9 cellular contexts compared by ENCODE assay signal in the genomic region with DNA sequence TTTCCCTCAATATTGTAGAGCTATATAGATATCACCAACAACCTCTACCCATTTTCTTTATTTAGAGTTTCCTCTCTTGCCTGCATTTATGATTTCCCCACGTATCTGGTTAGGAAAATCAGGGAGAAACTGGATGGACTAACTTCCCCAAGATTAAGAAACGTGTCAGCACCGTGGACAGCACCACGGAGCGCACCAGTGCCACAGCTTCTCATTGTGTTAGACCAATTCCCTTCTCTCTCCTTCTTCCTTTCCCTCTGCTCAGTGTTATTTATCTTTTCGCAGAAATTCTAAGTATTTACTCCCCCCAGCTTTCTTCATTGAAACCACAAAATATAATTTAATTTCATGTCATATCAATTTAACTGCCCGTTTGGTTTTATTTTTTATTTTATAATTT.
DNase-seq lines count a peak whose midpoint lies in the region; ATAC-seq and TF ChIP-seq lines count a peak whose summit lies in the region.
"Had no signal": no experiment of that assay in that cellular context is flagged by ENCODE, and none has a peak within 500 bp of the region (broad histone marks: within the 10 kb centered on the region; RNA-seq: fewer than 3 reads in every experiment).

No MANE protein-coding gene starts in this region.

- no peak overlapping the region for H3K4me3 Mint-ChIP-seq in Caco-2 (ENCODE audit: unreplicated experiment)
- H3K4me3 Mint-ChIP-seq in chondrocyte (ENCODE audit: unreplicated experiment): no peak overlapping the region
- H3K4me3 Mint-ChIP-seq: T-helper 1 cell treated with Interleukin-12 subunit alpha and Interleukin-12 subunit beta and Interleukin-4 antibody, amounts not matched to agents 30 μg/mL and 1 μg/mL, for 36 hours had no signal

- CTCF ChIA-PET in Caco-2 (lab: Charles Lee) (no interaction called here), GM10248 (lab: Yijun Ruan, JAX) (interaction anchor here (0.9 kb wide), 1 partner anchor 20 kb away, joined by 3 read pairs; no protein-coding TSS in a partner anchor)

- no peaks in the 10 kb centered on the region for H3K27me3 Mint-ChIP-seq in Caco-2 (ENCODE audit: insufficient read depth, unreplicated experiment)
- H3K27me3 Mint-ChIP-seq in chondrocyte (ENCODE audit: low read depth): peaks cover 4% of the 10 kb centered on the region

- H3K9me3 Mint-ChIP-seq in Caco-2 (ENCODE audit: unreplicated experiment) (no peaks in the 10 kb centered on the region), chondrocyte (ENCODE audit: low read depth) (no peaks in the 10 kb centered on the region)
- H3K9me3 Mint-ChIP-seq: T-helper 1 cell treated with Interleukin-12 subunit alpha and Interleukin-12 subunit beta and Interleukin-4 antibody, amounts not matched to agents 30 μg/mL and 1 μg/mL, for 36 hours had no signal

- H3K4me3 ChIP-seq in Caco-2 (ENCODE audit: low read depth, low read length) (no peak overlapping the region), left lung (no peak overlapping the region), sigmoid colon (no peak overlapping the region)

- TF ChIP-seq EP300 in sigmoid colon (IDR thresholded peaks at IDR 0.05): no peak

- intact Hi-C loops in Caco-2 (cut with micrococcal nuclease; ENCODE audit: unreplicated experiment) (loop anchor here (1.0 kb wide), 1 partner anchor 205 kb away; no protein-coding TSS in a partner anchor), left lung (cut with DNase I) (no loop called here), sigmoid colon (cut with DNase I) (no loop called here)

- peak; percentile 53 to 70 for DNase-seq in Caco-2
- DNase-seq in KG1 (lab: John Stamatoyannopoulos, UW): peak; percentile 14
- DNase-seq in chondrocyte (ENCODE audit: low spot score): no peak
- DNase-seq in left lung: peak; percentile 52 to 71
- no peak for DNase-seq in GM10248 (ENCODE audit: extremely low spot score)
- DNase-seq in sigmoid colon: no peak
- no peak for DNase-seq in mesenteric fat pad (ENCODE audit: low spot score)

- H3K36me3 Mint-ChIP-seq in Caco-2 (ENCODE audit: insufficient read depth, unreplicated experiment) (no peaks in the 10 kb centered on the region), chondrocyte (ENCODE audit: low read depth) (no peaks in the 10 kb centered on the region)

- H3K27ac ChIP-seq in left lung (no peak overlapping the region), sigmoid colon (no peak overlapping the region)

- TF ChIP-seq POLR2A in sigmoid colon (IDR thresholded peaks at IDR 0.05): no peak

- BruUV-seq in Caco-2 (replicated peaks; lab: Mats Ljungman, UMichigan): no TSS peak

- TF ChIP-seq CTCF in Caco-2 (IDR thresholded peaks at IDR 0.05; ENCODE audit: insufficient read depth in 1 of 2, low read depth in 1 of 2, low read length in 1 of 2, severe bottlenecking in 1 of 2, unreplicated experiment in 1 of 2) (no peak), chondrocyte (IDR thresholded peaks at IDR 0.05) (peak; percentile 12), left lung (IDR thresholded peaks at IDR 0.05) (no peak), GM10248 (IDR thresholded peaks at IDR 0.05; ENCODE audit: control extremely low read depth, extremely low read depth, low read depth, missing control alignments) (no peak), sigmoid colon (IDR thresholded peaks at IDR 0.05) (no peak)

- 15 to 19% methylated on average over 7 of the region's 7 CpGs for WGBS in sigmoid colon, 2 donors

- H3K36me3 ChIP-seq in Caco-2 (ENCODE audit: control insufficient read depth, insufficient read depth, low read length) (no peaks in the 10 kb centered on the region), left lung (no peaks in the 10 kb centered on the region), sigmoid colon (no peaks in the 10 kb centered on the region)

- H3K4me1 ChIP-seq in Caco-2 (no peaks in the 10 kb centered on the region), left lung (no peaks in the 10 kb centered on the region), sigmoid colon (no peaks in the 10 kb centered on the region)

- H3K9me3 ChIP-seq in Caco-2: no peaks in the 10 kb centered on the region
- no peaks in the 10 kb centered on the region for H3K9me3 ChIP-seq in left lung
- H3K9me3 ChIP-seq in sigmoid colon: no peaks in the 10 kb centered on the region

- no peaks in the 10 kb centered on the region for H3K27me3 ChIP-seq in Caco-2 (replicated peaks; ENCODE audit: control insufficient read depth, insufficient read depth, low read length)
- H3K27me3 ChIP-seq in left lung: no peaks in the 10 kb centered on the region
- H3K27me3 ChIP-seq in sigmoid colon: no peaks in the 10 kb centered on the region

- H3K27ac Mint-ChIP-seq in Caco-2 (ENCODE audit: unreplicated experiment): no peak overlapping the region
- H3K27ac Mint-ChIP-seq in chondrocyte (ENCODE audit: unreplicated experiment): no peak overlapping the region
- H3K27ac Mint-ChIP-seq: T-helper 1 cell treated with Interleukin-12 subunit alpha and Interleukin-12 subunit beta and Interleukin-4 antibody, amounts not matched to agents 30 μg/mL and 1 μg/mL, for 36 hours had no signal

- ATAC-seq in left lung: peak; percentile 80
- no peak for ATAC-seq in GM18520 (IDR thresholded peaks at IDR 0.05; ENCODE audit: unreplicated experiment)

- POLR2A ChIA-PET in Caco-2 (lab: Charles Lee) (no interaction called here), GM10248 (lab: Yijun Ruan, JAX) (no interaction called here)

- H3K4me1 Mint-ChIP-seq in Caco-2 (ENCODE audit: low read depth, unreplicated experiment) (no peaks in the 10 kb centered on the region), chondrocyte (ENCODE audit: low read depth) (no peaks in the 10 kb centered on the region)

Comparison
In these comparisons a context has a peak if more than half of its experiments do, and no peak if none do; other contexts are left out.
1. DNase-seq: peak in Caco-2 (2 of 2), KG1 (single experiment) and left lung (2 of 2); none in chondrocyte (single experiment), GM10248 (single experiment), sigmoid colon (single experiment) and mesenteric fat pad (single experiment).